Comparison of ENCODE assay signal across 8 cellular contexts in genomic region chr1:151198254-151199127, GRCh38. TPM values are rescaled to one million over a fixed set of nuclear protein-coding genes. Genes with fewer than 3 reads are reported as not detected.
DNase-seq lines count a peak whose midpoint lies in the region; ATAC-seq and TF ChIP-seq lines count a peak whose summit lies in the region.

Gene PIP5K1A, plus strand, starts transcription at chr1:151198552. Its CDS starts 445 bp downstream, at chr1:151198997.

- H3K27me3 ChIP-seq in SU-DHL-6 (ENCODE audit: low read length) (no peaks in the 10 kb centered on the region), thymus (ENCODE audit: control insufficient read depth, insufficient read depth) (peaks cover 2% of the 10 kb centered on the region)

- intact Hi-C loops in head of caudate nucleus (cut with DNase I), result loop anchor here (2.0 to 10.0 kb wide), 2 partner anchors 56 to 146 kb away; partner anchors contain the start of genes PSMD4 and RFX5

- WGBS in thymus, result under 1% methylated on average over 60 of the region's 60 CpGs

- H3K36me3 ChIP-seq in SU-DHL-6 (ENCODE audit: low read length) (0 out of 2 replicates have a peak, but pooled peaks cover 3% of the 10 kb centered on the region), thymus (ENCODE audit: control insufficient read depth, insufficient read depth) (peaks cover 13% of the 10 kb centered on the region)

- H3K27ac ChIP-seq in SU-DHL-6 (ENCODE audit: low read depth, low read length), result peak within 1 kb of the TSS; percentile 68
- peak within 1 kb of the TSS; percentile 90 for H3K27ac ChIP-seq in thymus (ENCODE audit: low read depth)

- H3K9me2 ChIP-seq in SU-DHL-6 (replicated peaks; ENCODE audit: insufficient read depth, low read length), result no peaks in the 10 kb centered on the region

- H3K4me1 ChIP-seq in thymus (ENCODE audit: control insufficient read depth, insufficient read depth, low read length), result peaks cover 6% of the 10 kb centered on the region

- H3K9me3 ChIP-seq in SU-DHL-6 (ENCODE audit: insufficient read depth, low read length) (no peaks in the 10 kb centered on the region), thymus (ENCODE audit: control insufficient read depth) (no peaks in the 10 kb centered on the region)

- peaks cover 32% of the 10 kb centered on the region for H3K4me1 Mint-ChIP-seq in activated naive CD8-positive, alpha-beta T cell treated with anti-CD3 and anti-CD28 coated beads, Interleukin-2, amount 10 ng/mL, durations not matched to agents 7 days and 5 days
- H3K4me1 Mint-ChIP-seq in osteocyte (ENCODE audit: unreplicated experiment), result peaks cover 43% of the 10 kb centered on the region

- H3K9me3 Mint-ChIP-seq in activated naive CD8-positive, alpha-beta T cell treated with anti-CD3 and anti-CD28 coated beads, Interleukin-2, amount 10 ng/mL, durations not matched to agents 7 days and 5 days, result no peaks in the 10 kb centered on the region
- H3K9me3 Mint-ChIP-seq in osteocyte (ENCODE audit: unreplicated experiment), result no peaks in the 10 kb centered on the region

- peaks cover 9% of the 10 kb centered on the region for H3K36me3 Mint-ChIP-seq in activated naive CD8-positive, alpha-beta T cell treated with anti-CD3 and anti-CD28 coated beads, Interleukin-2, amount 10 ng/mL, durations not matched to agents 7 days and 5 days
- H3K36me3 Mint-ChIP-seq in osteocyte (ENCODE audit: unreplicated experiment), result no peaks in the 10 kb centered on the region

- peaks cover 9% of the 10 kb centered on the region for H3K27me3 Mint-ChIP-seq in activated naive CD8-positive, alpha-beta T cell treated with anti-CD3 and anti-CD28 coated beads, Interleukin-2, amount 10 ng/mL, durations not matched to agents 7 days and 5 days
- H3K27me3 Mint-ChIP-seq in osteocyte (ENCODE audit: unreplicated experiment), result no peaks in the 10 kb centered on the region

- H3K79me2 ChIP-seq in SU-DHL-6 (ENCODE audit: insufficient read depth, low read length), result peaks cover 49% of the 10 kb centered on the region

- H3K4me3 ChIP-seq in SU-DHL-6 (ENCODE audit: insufficient read depth, low read length, poor library complexity, severe bottlenecking), result peak within 1 kb of the TSS; percentile 77
- peak within 1 kb of the TSS; percentile 97 for H3K4me3 ChIP-seq in thymus (ENCODE audit: low read length)

- H3K4me3 Mint-ChIP-seq in activated naive CD8-positive, alpha-beta T cell treated with anti-CD3 and anti-CD28 coated beads, Interleukin-2, amount 10 ng/mL, durations not matched to agents 7 days and 5 days, result peak within 1 kb of the TSS; percentile 98
- H3K4me3 Mint-ChIP-seq in osteocyte (ENCODE audit: unreplicated experiment), result peak within 1 kb of the TSS; percentile 100

- TF ChIP-seq CTCF in GM10266 (IDR thresholded peaks at IDR 0.05; ENCODE audit: control insufficient read depth, insufficient read depth, low read depth, missing control alignments), result no peak
- TF ChIP-seq CTCF in SU-DHL-6 (IDR thresholded peaks at IDR 0.05; ENCODE audit: insufficient read depth, low read length, poor library complexity, severe bottlenecking), result no peak
- no peak for TF ChIP-seq CTCF in osteocyte (IDR thresholded peaks at IDR 0.05)

- ATAC-seq in HG02642 (IDR thresholded peaks at IDR 0.05; ENCODE audit: poor library complexity, unreplicated experiment), result peak; percentile 92
- peak; percentile 95 for ATAC-seq in activated naive CD8-positive, alpha-beta T cell treated with anti-CD3 and anti-CD28 coated beads, Interleukin-2, amount 10 ng/mL, durations not matched to agents 7 days and 5 days (ENCODE audit: low read depth)

- H3F3A ChIP-seq in SU-DHL-6 (ENCODE audit: insufficient read depth), result peaks cover 8% of the 10 kb centered on the region

- H3K4me2 ChIP-seq in SU-DHL-6 (ENCODE audit: low read depth, low read length, poor library complexity, severe bottlenecking), result peak within 1 kb of the TSS; percentile 92

- peak within 1 kb of the TSS; percentile 95 for H3K27ac Mint-ChIP-seq in activated naive CD8-positive, alpha-beta T cell treated with anti-CD3 and anti-CD28 coated beads, Interleukin-2, amount 10 ng/mL, durations not matched to agents 7 days and 5 days
- H3K27ac Mint-ChIP-seq in osteocyte (ENCODE audit: unreplicated experiment), result peak within 1 kb of the TSS; percentile 100

- H3K9ac ChIP-seq in SU-DHL-6 (ENCODE audit: low read length), result peak within 1 kb of the TSS; percentile 84

- peak within 1 kb of the TSS; percentile 66 for H2AFZ ChIP-seq in SU-DHL-6 (ENCODE audit: low read depth, low read length, severe bottlenecking)

- POLR2A ChIA-PET in activated naive CD8-positive, alpha-beta T cell treated with anti-CD3 and anti-CD28 coated beads, Interleukin-2, amount 10 ng/mL, durations not matched to agents 7 days and 5 days (lab: Charles Lee), result interaction anchor here (0.9 to 1.7 kb wide), 7 partner anchors 9 to 935 kb away, joined by 3 to 23 read pairs (median 4); partner anchors contain the start of genes PSMD4, VPS72 and ZNF687

- peak; percentile 95 for DNase-seq in GM10266 (ENCODE audit: extremely low spot score)
- peak; percentile 100 for DNase-seq in NCI-H128 (lab: John Stamatoyannopoulos, UW; ENCODE audit: unreplicated experiment)
- peak; percentile 98 for DNase-seq in activated naive CD8-positive, alpha-beta T cell treated with anti-CD3 and anti-CD28 coated beads, Interleukin-2, amount 10 ng/mL, durations not matched to agents 7 days and 5 days
- DNase-seq in head of caudate nucleus, result peak; percentile 95 to 100 (median 99)
- peak; percentile 99 for DNase-seq in osteocyte (ENCODE audit: extremely low spot score, unreplicated experiment)

- H4K20me1 ChIP-seq in SU-DHL-6 (ENCODE audit: low read depth, low read length), result 0 out of 2 replicates have a peak, but pooled peaks cover 6% of the 10 kb centered on the region

RNA-seq across cellular contexts. Expression of gene PIP5K1A, which starts in this region (rescaled TPM):
- 10 to 100 TPM; 51.9 to 59.4 TPM for total RNA-seq in activated naive CD8-positive, alpha-beta T cell treated with anti-CD3 and anti-CD28 coated beads, Interleukin-2, amount 10 ng/mL, durations not matched to agents 7 days and 5 days
- 84.4 and 89.5 TPM in 2 replicates for total RNA-seq in osteocyte
- 29.8 TPM for polyA plus RNA-seq in thymus

Comparison
In these comparisons a context has a peak if more than half of its experiments do, and no peak if none do; other contexts are left out.
1. Peak in every context shown above with its lines: DNase-seq, ATAC-seq, H3K4me3 ChIP-seq and H3K27ac ChIP-seq.